ENCODE assay signal across 4 cellular contexts in the genomic region with DNA sequence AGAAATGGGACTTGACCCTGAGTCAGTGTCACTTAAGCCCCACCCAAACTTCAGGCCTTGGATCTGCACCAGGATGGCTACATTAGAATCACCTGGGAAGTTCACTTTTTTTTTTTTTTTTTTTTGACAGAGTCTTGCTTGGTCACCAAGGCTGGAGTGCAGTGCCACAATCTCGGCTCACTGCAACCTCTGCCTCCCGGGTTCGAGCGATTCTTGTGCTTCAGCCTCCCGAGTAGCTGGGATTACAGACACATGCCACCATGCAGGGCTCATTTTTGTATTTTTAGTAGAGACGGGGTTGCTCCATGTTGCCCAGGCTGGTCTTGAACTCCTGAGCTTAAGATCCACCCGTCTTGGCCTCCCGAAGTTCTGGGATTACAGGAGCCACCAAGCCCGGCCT. TPM values are rescaled to one million over a fixed set of nuclear protein-coding genes. Genes with fewer than 3 reads are reported as not detected.
"Had no signal": no experiment of that assay in that cellular context is flagged by ENCODE, and none has a peak within 500 bp of the region (broad histone marks: within the 10 kb centered on the region; RNA-seq: fewer than 3 reads in every experiment).

No MANE protein-coding gene starts in this region.

- H3K4me3 ChIP-seq: GM12878 had no signal

- ATAC-seq: GM12878 had no signal

- DNase-seq: GDM1, GF-D8 had no signal

RNA-seq across cellular contexts. Expression of a gene that starts 3.0 kb away (rescaled TPM):
- total RNA-seq: G401, GM12878 had no signal
- polyA plus RNA-seq: GM12878 had no signal

RNA-seq across cellular contexts. Expression of a gene that starts 4.9 kb away (rescaled TPM):
- total RNA-seq: G401 had no signal

RNA-seq across cellular contexts. Expression of a gene that starts 45.1 kb away (rescaled TPM):
- total RNA-seq: G401 had no signal
